15 cellular contexts compared by ENCODE assay signal in the genomic region with DNA sequence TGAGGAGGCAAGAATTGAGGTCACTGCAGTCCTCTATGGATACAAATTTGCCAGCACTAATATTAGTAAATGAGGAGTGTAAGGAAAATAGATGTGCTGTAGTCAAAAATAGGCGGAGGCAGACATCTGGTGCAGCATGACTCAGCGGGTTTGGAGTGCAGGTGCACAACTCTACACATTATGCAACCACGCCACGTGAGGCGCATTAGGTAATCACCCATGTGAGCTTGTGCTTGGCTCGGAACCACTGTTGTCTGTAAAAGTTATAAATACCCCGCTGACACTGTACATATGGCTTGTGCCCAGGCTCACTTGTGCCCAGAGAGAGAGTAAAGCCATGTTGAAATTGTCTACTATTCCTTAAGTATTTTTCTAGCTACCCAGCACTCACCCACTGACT.
DNase-seq lines count a peak whose midpoint lies in the region; ATAC-seq, FAIRE-seq and TF ChIP-seq lines count a peak whose summit lies in the region.
"Had no signal": no experiment of that assay in that cellular context is flagged by ENCODE, and none has a peak within 500 bp of the region (broad histone marks: within the 10 kb centered on the region; RNA-seq: fewer than 3 reads in every experiment).

No MANE protein-coding gene starts in this region.

- H2BK5ac ChIP-seq in mesenchymal stem cell (ENCODE audit: low read depth, low read length, poor library complexity, severe bottlenecking), result no peak overlapping the region

- TF ChIP-seq CTCF in GM12878 (IDR thresholded peaks at IDR 0.05 in 2 of 3, conservative IDR thresholded peaks at IDR 0.05 in 1 of 3; ENCODE audit: control insufficient read depth in 2 of 3, extremely low read depth in 1 of 3, insufficient read depth in 1 of 3, low read depth in 3 of 3, low read length in 3 of 3) (no peak), progenitor cell of endocrine pancreas (IDR thresholded peaks at IDR 0.05; ENCODE audit: unreplicated experiment) (no peak)

- 48% methylated on average over 7 of the region's 7 CpGs for WGBS in GM12878 (ENCODE audit: insufficient coverage, insufficient replicate concordance, low lambda C conversion rate, missing lambda C conversion rate)
- 94% methylated on average over 7 of the region's 7 CpGs for WGBS in mesenchymal stem cell

- DNase-seq in DMS 273 (lab: John Stamatoyannopoulos, UW; ENCODE audit: unreplicated experiment) (peak; percentile 45), DMS 273 treated with DMSO at 0.1 percent for 48 hours (lab: John Stamatoyannopoulos, UW) (no peak), GM12878 (ENCODE audit: low read depth, low spot score) (no peak), mesenchymal stem cell (peak; percentile 16), progenitor cell of endocrine pancreas (ENCODE audit: low spot score, unreplicated experiment) (no peak)
- DNase-seq in Jurkat, Clone E6-1 (ENCODE audit: low read depth, low spot score), result peak; percentile 16
- DNase-seq: activated B cell treated with CpG ODN at 0.5 μM for 24 hours, DMS79 treated with DMSO at 0.1 percent for 48 hours, NCI-H510A had no signal

- H3K23ac ChIP-seq in mesenchymal stem cell (ENCODE audit: low read length in 2 of 2), result no peak overlapping the region

- no peak overlapping the region for H2AK5ac ChIP-seq in mesenchymal stem cell (ENCODE audit: low read length, severe bottlenecking)

- H2AFZ ChIP-seq in GM12878 (ENCODE audit: control insufficient read depth, low read depth, low read length) (no peak overlapping the region), mesenchymal stem cell (ENCODE audit: low read depth, low read length) (no peak overlapping the region)

- no TSS peak for BruUV-seq in GM12878 (replicated peaks; lab: Mats Ljungman, UMichigan)

- no peak for ATAC-seq in GM12878
- ATAC-seq in GM19463 (IDR thresholded peaks at IDR 0.05; ENCODE audit: unreplicated experiment), result no peak
- no peak for ATAC-seq in HG02970 (IDR thresholded peaks at IDR 0.05; ENCODE audit: low FRiP score, unreplicated experiment)
- ATAC-seq: naive thymus-derived CD4-positive, alpha-beta T cell had no signal

- H3K79me1 ChIP-seq in mesenchymal stem cell (replicated peaks; ENCODE audit: low read length, poor library complexity, severe bottlenecking), result no peaks in the 10 kb centered on the region

- H2BK15ac ChIP-seq in mesenchymal stem cell (ENCODE audit: low read depth, poor library complexity, severe bottlenecking), result no peak overlapping the region

- H3K9ac ChIP-seq in GM12878 (ENCODE audit: control insufficient read depth, insufficient read depth, low read length) (no peak overlapping the region), mesenchymal stem cell (ENCODE audit: low read length) (no peak overlapping the region)

- peaks cover 36% of the 10 kb centered on the region for H3K9me3 Mint-ChIP-seq in progenitor cell of endocrine pancreas (ENCODE audit: low read depth)

- CTCF ChIA-PET in GM12878 (lab: Yijun Ruan, JAX), result interaction anchor here (0.6 kb wide), 1 partner anchor 369 kb away, joined by 3 read pairs; no protein-coding TSS in a partner anchor

- H2BK120ac ChIP-seq in mesenchymal stem cell (ENCODE audit: low read depth, low read length), result no peak overlapping the region

- no peaks in the 10 kb centered on the region; the same call in 2 of the 3 replicates for H3K9me3 ChIP-seq in GM12878 (replicated peaks; ENCODE audit: control insufficient read depth, insufficient read depth, low read length)
- H3K9me3 ChIP-seq in mesenchymal stem cell (ENCODE audit: control insufficient read depth, low read length), result no peaks in the 10 kb centered on the region
- H3K9me3 ChIP-seq: ascending aorta, suprapubic skin had no signal

- in situ Hi-C loops in GM12878 (cut with MboI), result no loop called here

- H3K27me3 ChIP-seq in GM12878 (replicated peaks in 1 of 2; ENCODE audit: control insufficient read depth in 2 of 2, insufficient read depth in 2 of 2, low read length in 1 of 2) (no peaks in the 10 kb centered on the region), mesenchymal stem cell (ENCODE audit: control insufficient read depth in 1 of 2, insufficient read depth in 1 of 2, low read length in 2 of 2) (no peaks in the 10 kb centered on the region)
- H3K27me3 ChIP-seq: ascending aorta, suprapubic skin had no signal

- H3K4me1 Mint-ChIP-seq in progenitor cell of endocrine pancreas (ENCODE audit: low read depth), result no peaks in the 10 kb centered on the region
- H3K4me1 Mint-ChIP-seq: activated B cell treated with CpG ODN at 0.5 μM for 24 hours; naive thymus-derived CD4-positive, alpha-beta T cell had no signal

- H3K4me1 ChIP-seq in GM12878 (ENCODE audit: control insufficient read depth, insufficient read depth, low read length) (no peaks in the 10 kb centered on the region), mesenchymal stem cell (ENCODE audit: control insufficient read depth, insufficient read depth, low read depth, low read length) (no peaks in the 10 kb centered on the region)
- H3K4me1 ChIP-seq: ascending aorta, suprapubic skin had no signal

- FAIRE-seq in GM12878 (lab: Jason Lieb, UNC), result no peak

- H3K14ac ChIP-seq in mesenchymal stem cell (ENCODE audit: low read length in 2 of 2), result no peak overlapping the region

- intact Hi-C loops in GM12878 (cut with micrococcal nuclease; ENCODE audit: unreplicated experiment), result no loop called here

- no peaks in the 10 kb centered on the region for H4K20me1 ChIP-seq in GM12878 (ENCODE audit: control insufficient read depth, insufficient read depth)

- no peak overlapping the region for H3K4me3 Mint-ChIP-seq in progenitor cell of endocrine pancreas (ENCODE audit: low read depth)
- H3K4me3 Mint-ChIP-seq: activated B cell treated with CpG ODN at 0.5 μM for 24 hours; naive thymus-derived CD4-positive, alpha-beta T cell had no signal

- SMC1A ChIA-PET in GM12878 (lab: Charles Lee; ENCODE audit: uncharacterized antibody, unreplicated experiment), result interaction anchor here (0.6 to 0.7 kb wide), 3 partner anchors 56 to 343 kb away, joined by 3 to 4 read pairs (median 3); no protein-coding TSS in a partner anchor

- H3K27ac ChIP-seq in GM12878 (ENCODE audit: control insufficient read depth, insufficient read depth) (no peak overlapping the region), mesenchymal stem cell (ENCODE audit: low read length, poor library complexity, severe bottlenecking) (no peak overlapping the region)
- H3K27ac ChIP-seq: 22Rv1, ascending aorta, suprapubic skin had no signal

- TF ChIP-seq RAD21 in GM12878 (IDR thresholded peaks at IDR 0.05; ENCODE audit: insufficient read depth, low read depth, low read length), result no peak

- no peaks in the 10 kb centered on the region for H3K27me3 Mint-ChIP-seq in progenitor cell of endocrine pancreas
- H3K27me3 Mint-ChIP-seq: activated B cell treated with CpG ODN at 0.5 μM for 24 hours; naive thymus-derived CD4-positive, alpha-beta T cell had no signal

- H3K4ac ChIP-seq in mesenchymal stem cell (ENCODE audit: low read depth in 1 of 2, low read length in 2 of 2), result no peak overlapping the region

- no peak overlapping the region for H2BK12ac ChIP-seq in mesenchymal stem cell (ENCODE audit: low read length in 2 of 2)

- H3K36me3 Mint-ChIP-seq in progenitor cell of endocrine pancreas (ENCODE audit: insufficient read depth), result no peaks in the 10 kb centered on the region
- H3K36me3 Mint-ChIP-seq: naive thymus-derived CD4-positive, alpha-beta T cell had no signal

- no peak overlapping the region for H4K91ac ChIP-seq in mesenchymal stem cell (ENCODE audit: low read length)

- no peak for TF ChIP-seq POLR2A in GM12878 (IDR thresholded peaks at IDR 0.05; ENCODE audit: low read depth, low read length)

- no peak overlapping the region for H3K4me2 ChIP-seq in GM12878 (ENCODE audit: control insufficient read depth, insufficient read depth)
- no peak overlapping the region for H3K4me2 ChIP-seq in mesenchymal stem cell (ENCODE audit: low read length, poor library complexity, severe bottlenecking)

- POLR2A ChIA-PET in GM12878 (lab: Charles Lee), result no interaction called here

- no peak overlapping the region for H3K18ac ChIP-seq in mesenchymal stem cell (ENCODE audit: low read depth in 1 of 2, low read length in 2 of 2)

- H3K4me3 ChIP-seq in Jurkat, Clone E6-1 (ENCODE audit: low read length), result no peak overlapping the region
- no peak overlapping the region for H3K4me3 ChIP-seq in GM12878
- no peak overlapping the region for H3K4me3 ChIP-seq in mesenchymal stem cell (ENCODE audit: insufficient read depth in 1 of 2, low read depth in 1 of 2, low read length in 2 of 2)
- H3K4me3 ChIP-seq: ascending aorta, suprapubic skin had no signal

- H3K27ac Mint-ChIP-seq in progenitor cell of endocrine pancreas, result no peak overlapping the region
- H3K27ac Mint-ChIP-seq: activated B cell treated with CpG ODN at 0.5 μM for 24 hours; naive thymus-derived CD4-positive, alpha-beta T cell had no signal

- H3K79me2 ChIP-seq in GM12878 (ENCODE audit: control insufficient read depth, insufficient read depth, low read length), result no peaks in the 10 kb centered on the region

- no peak for TF ChIP-seq EP300 in GM12878 (IDR thresholded peaks at IDR 0.05; ENCODE audit: borderline replicate concordance in 1 of 2, control insufficient read depth in 1 of 2, low read depth in 2 of 2, low read length in 2 of 2)

- RAD21 ChIA-PET in GM12878 (lab: Charles Lee; ENCODE audit: unreplicated experiment), result no interaction called here

- H3K36me3 ChIP-seq in GM12878 (ENCODE audit: control insufficient read depth in 2 of 2, insufficient read depth in 2 of 2, low read length in 1 of 2), result no peaks in the 10 kb centered on the region
- no peaks in the 10 kb centered on the region for H3K36me3 ChIP-seq in mesenchymal stem cell (ENCODE audit: control insufficient read depth in 1 of 2, insufficient read depth in 2 of 2, low read depth in 1 of 2, low read length in 2 of 2)
- H3K36me3 ChIP-seq: ascending aorta, suprapubic skin had no signal

- no peak overlapping the region for H4K8ac ChIP-seq in mesenchymal stem cell (ENCODE audit: low read length)

Comparison
In these comparisons a context has a peak if more than half of its experiments do, and no peak if none do; other contexts are left out.
1. DNase-seq: peak in DMS 273 (single experiment), Jurkat, Clone E6-1 (single experiment) and mesenchymal stem cell (single experiment); none in DMS 273 treated with DMSO at 0.1 percent for 48 hours (single experiment), GM12878 (single experiment) and progenitor cell of endocrine pancreas (single experiment).